1 cellular context compared by ENCODE assay signal in genomic region chr7:92020636-92021035, GRCh38.
TF ChIP-seq lines count a peak whose summit lies in the region.

No MANE protein-coding gene starts in this region.

TF ChIP-seq in A549, 52 proteins besides CTCF, POLR2A, EP300 and RAD21 (continued from another document):
- no peak for TF ChIP-seq REST (IDR thresholded peaks at IDR 0.05)
- TF ChIP-seq HDAC2 (IDR thresholded peaks at IDR 0.05): no peak
- TF ChIP-seq RFX5 (IDR thresholded peaks at IDR 0.05): no peak
